13 cellular contexts compared by ENCODE assay signal in genomic region chr2:189297446-189297845, GRCh38.
DNase-seq lines count a peak whose midpoint lies in the region; ATAC-seq and TF ChIP-seq lines count a peak whose summit lies in the region.
"Had no signal": no experiment of that assay in that cellular context is flagged by ENCODE, and none has a peak within 500 bp of the region (broad histone marks: within the 10 kb centered on the region; RNA-seq: fewer than 3 reads in every experiment).

No MANE protein-coding gene starts in this region.

- ATAC-seq in activated naive CD8-positive, alpha-beta T cell treated with anti-CD3 and anti-CD28 coated beads, Interleukin-2, amount 50 U/mL, for 24 hours, result peak; percentile 63
- no peak for ATAC-seq in GM18511 (IDR thresholded peaks at IDR 0.05; ENCODE audit: unreplicated experiment)
- ATAC-seq: stimulated activated memory B cell treated with anti-CD40 and anti-IgM and Interleukin-4, amounts not matched to agents 10 μg/mL and 1 μg/mL and 100 μg/mL, for 72 hours had no signal

- DNase-seq in AG09309 (ENCODE audit: low read depth) (peak; percentile 62), HFFc6 (peak; percentile 18), kidney glomerular epithelial cell (lab: John Stamatoyannopoulos, UW) (peak; percentile 1), activated gamma-delta T cell treated with Interleukin-2 at 50 U/mL for 16 hours (no peak), GM10266 (ENCODE audit: extremely low spot score) (no peak), posterior cingulate gyrus (no peak)
- no peak for DNase-seq in activated naive CD8-positive, alpha-beta T cell treated with anti-CD3 and anti-CD28 coated beads, Interleukin-2, amount 50 U/mL, for 24 hours
- DNase-seq: activated CD8-positive, alpha-beta memory T cell treated with anti-CD3 and anti-CD28 coated beads, Interleukin-2, amount 50 U/mL, for 48 hours; H7; stimulated activated CD4-positive, alpha-beta T cell treated with anti-CD3 and anti-CD28 coated beads, Interleukin-4, amount 100 ng/mL, for 24 hours had no signal

- H3K27ac Mint-ChIP-seq in HFFc6, result no peak overlapping the region
- H3K27ac Mint-ChIP-seq in activated naive CD8-positive, alpha-beta T cell treated with anti-CD3 and anti-CD28 coated beads, Interleukin-2, amount 50 U/mL, for 24 hours, result peak overlapping the region; percentile 93
- H3K27ac Mint-ChIP-seq: stimulated activated memory B cell treated with anti-CD40 and anti-IgM and Interleukin-4, amounts not matched to agents 10 μg/mL and 1 μg/mL and 100 μg/mL, for 72 hours had no signal

- peaks cover 38% of the 10 kb centered on the region for H3K4me1 Mint-ChIP-seq in HFFc6 (ENCODE audit: low read depth)
- H3K4me1 Mint-ChIP-seq in activated naive CD8-positive, alpha-beta T cell treated with anti-CD3 and anti-CD28 coated beads, Interleukin-2, amount 50 U/mL, for 24 hours, result peaks cover 86% of the 10 kb centered on the region
- H3K4me1 Mint-ChIP-seq: stimulated activated memory B cell treated with anti-CD40 and anti-IgM and Interleukin-4, amounts not matched to agents 10 μg/mL and 1 μg/mL and 100 μg/mL, for 72 hours had no signal

- no peaks in the 10 kb centered on the region for H3K9me3 Mint-ChIP-seq in HFFc6
- no peaks in the 10 kb centered on the region for H3K9me3 Mint-ChIP-seq in activated naive CD8-positive, alpha-beta T cell treated with anti-CD3 and anti-CD28 coated beads, Interleukin-2, amount 50 U/mL, for 24 hours
- H3K9me3 Mint-ChIP-seq: stimulated activated memory B cell treated with anti-CD40 and anti-IgM and Interleukin-4, amounts not matched to agents 10 μg/mL and 1 μg/mL and 100 μg/mL, for 72 hours had no signal

- no peak overlapping the region for H3K4me3 Mint-ChIP-seq in HFFc6
- peak overlapping the region; percentile 55 for H3K4me3 Mint-ChIP-seq in activated naive CD8-positive, alpha-beta T cell treated with anti-CD3 and anti-CD28 coated beads, Interleukin-2, amount 50 U/mL, for 24 hours
- H3K4me3 Mint-ChIP-seq: stimulated activated memory B cell treated with anti-CD40 and anti-IgM and Interleukin-4, amounts not matched to agents 10 μg/mL and 1 μg/mL and 100 μg/mL, for 72 hours had no signal

- no peak for TF ChIP-seq CTCF in AG09309 (IDR thresholded peaks at IDR 0.05; ENCODE audit: control insufficient read depth, insufficient read depth, low read depth, low read length, missing control alignments)
- TF ChIP-seq CTCF in HFFc6 (IDR thresholded peaks at IDR 0.05), result no peak
- TF ChIP-seq CTCF in GM10266 (IDR thresholded peaks at IDR 0.05; ENCODE audit: control insufficient read depth, insufficient read depth, low read depth, missing control alignments), result no peak

- no peak overlapping the region for H3K4me3 ChIP-seq in AG09309 (ENCODE audit: control insufficient read depth, low read depth, low read length)
- H3K4me3 ChIP-seq: SJSA1 had no signal

- intact Hi-C loops in posterior cingulate gyrus (cut with DNase I), result no loop called here

- H3K27me3 Mint-ChIP-seq in HFFc6 (ENCODE audit: insufficient read depth), result no peaks in the 10 kb centered on the region
- H3K27me3 Mint-ChIP-seq in activated naive CD8-positive, alpha-beta T cell treated with anti-CD3 and anti-CD28 coated beads, Interleukin-2, amount 50 U/mL, for 24 hours, result no peaks in the 10 kb centered on the region
- H3K27me3 Mint-ChIP-seq: stimulated activated memory B cell treated with anti-CD40 and anti-IgM and Interleukin-4, amounts not matched to agents 10 μg/mL and 1 μg/mL and 100 μg/mL, for 72 hours had no signal

- H3K36me3 Mint-ChIP-seq in HFFc6 (ENCODE audit: low read depth), result no peaks in the 10 kb centered on the region; the same call in 1 of the 2 replicates
- peaks cover 16% of the 10 kb centered on the region for H3K36me3 Mint-ChIP-seq in activated naive CD8-positive, alpha-beta T cell treated with anti-CD3 and anti-CD28 coated beads, Interleukin-2, amount 50 U/mL, for 24 hours (ENCODE audit: low read depth)
- H3K36me3 Mint-ChIP-seq: stimulated activated memory B cell treated with anti-CD40 and anti-IgM and Interleukin-4, amounts not matched to agents 10 μg/mL and 1 μg/mL and 100 μg/mL, for 72 hours had no signal

Comparison
In these comparisons a context has a peak if more than half of its experiments do, and no peak if none do; other contexts are left out.
1. DNase-seq: peak in AG09309 (single experiment), HFFc6 (single experiment) and kidney glomerular epithelial cell (single experiment); none in activated naive CD8-positive, alpha-beta T cell treated with anti-CD3 and anti-CD28 coated beads, Interleukin-2, amount 50 U/mL, for 24 hours (single experiment), activated gamma-delta T cell treated with Interleukin-2 at 50 U/mL for 16 hours (single experiment), GM10266 (single experiment) and posterior cingulate gyrus (0 of 10).